ENCODE assay signal across 10 cellular contexts in genomic region chr6:54932622-54933021, GRCh38.
"Had no signal": no experiment of that assay in that cellular context is flagged by ENCODE, and none has a peak within 500 bp of the region (broad histone marks: within the 10 kb centered on the region; RNA-seq: fewer than 3 reads in every experiment).

No MANE protein-coding gene starts in this region.

- H3K9ac ChIP-seq: GM23248 had no signal

- ATAC-seq: GM23338 had no signal

- H3K27ac ChIP-seq: GM23248 had no signal

- H3K4me1 ChIP-seq: HAP-1 had no signal

- H3K4me2 ChIP-seq: GM23338 had no signal

- DNase-seq: GM23248, GOT3, H7, H9, HCEC 1CT, HFFc6 had no signal

- H3K9me3 ChIP-seq: HAP-1 had no signal

- H3K4me3 ChIP-seq: GM23248, GM23338, HAP-1 had no signal

- FAIRE-seq: H1, H54 had no signal

- H2AFZ ChIP-seq: GM23248, GM23338 had no signal

- H3K36me3 ChIP-seq: HAP-1 had no signal
